Comparison of ENCODE assay signal across 29 cellular contexts in the genomic region with DNA sequence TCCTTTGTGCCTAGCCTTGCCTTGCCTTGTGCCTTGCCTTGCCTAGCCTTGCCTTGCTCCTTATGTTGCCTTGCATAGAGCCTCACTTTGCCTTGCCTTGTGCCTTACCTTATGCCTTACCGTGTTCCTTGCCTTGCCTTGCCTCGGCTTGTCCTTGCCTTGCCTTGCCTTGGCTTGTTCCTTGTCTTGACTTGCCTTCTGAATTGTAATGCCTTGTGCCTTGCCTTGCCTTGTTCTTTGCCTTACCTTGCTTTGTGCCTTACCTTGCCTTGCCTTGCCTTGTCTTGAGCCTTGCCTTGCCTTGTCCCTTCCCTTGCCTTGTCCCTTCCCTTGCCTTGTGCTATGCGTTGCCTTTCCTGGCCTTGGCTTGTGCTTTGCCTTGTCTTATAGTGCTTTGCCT.
"Had no signal": no experiment of that assay in that cellular context is flagged by ENCODE, and none has a peak within 500 bp of the region (broad histone marks: within the 10 kb centered on the region; RNA-seq: fewer than 3 reads in every experiment).

No MANE protein-coding gene starts in this region.

- H3K9me3 Mint-ChIP-seq: memory B cell; neural crest cell; stimulated activated naive CD8-positive, alpha-beta T cell treated with anti-CD3 and anti-CD28 coated beads, Interleukin-15, amount 100 ng/mL, for 72 hours had no signal

- H3K27ac Mint-ChIP-seq: immature natural killer cell; memory B cell; naive thymus-derived CD8-positive, alpha-beta T cell; nephron; stimulated activated memory B cell treated with anti-CD40 and anti-IgM and Interleukin-4, amounts not matched to agents 10 μg/mL and 1 μg/mL and 100 μg/mL, for 72 hours; stimulated activated naive CD8-positive, alpha-beta T cell treated with anti-CD3 and anti-CD28 coated beads, Interleukin-15, amount 100 ng/mL, for 72 hours had no signal

- H3K27me3 ChIP-seq: neutrophil, right atrium auricular region, right lobe of liver, testis, thyroid gland, transverse colon, upper lobe of left lung, vagina had no signal

- H3K4me3 Mint-ChIP-seq: immature natural killer cell; memory B cell; naive thymus-derived CD8-positive, alpha-beta T cell; nephron; neural crest cell; stimulated activated memory B cell treated with anti-CD40 and anti-IgM and Interleukin-4, amounts not matched to agents 10 μg/mL and 1 μg/mL and 100 μg/mL, for 72 hours; stimulated activated naive CD8-positive, alpha-beta T cell treated with anti-CD3 and anti-CD28 coated beads, Interleukin-15, amount 100 ng/mL, for 72 hours had no signal

- DNase-seq: hippocampal formation; immature natural killer cell; left ventricle myocardium inferior; naive thymus-derived CD8-positive, alpha-beta T cell; occipital lobe; psoas muscle; right lobe of liver; stimulated activated CD4-positive, alpha-beta T cell treated with anti-CD3 and anti-CD28 coated beads, Interleukin-1b, Interleukin-23, amount 100 ng/mL, for 48 hours; stimulated activated CD4-positive, alpha-beta T cell treated with anti-CD3 and anti-CD28 coated beads, Interleukin-2, amount 100 ng/mL, for 48 hours; stimulated activated CD4-positive, alpha-beta T cell treated with anti-CD3 and anti-CD28 coated beads, Interleukin-4, amount 100 ng/mL, for 4 hours; stimulated activated CD8-positive, alpha-beta memory T cell treated with anti-CD3 and anti-CD28 coated beads, Interleukin-4, amount 100 ng/mL, for 48 hours; stimulated activated naive CD4-positive, alpha-beta T cell treated with Interleukin-2 at 50 U/mL for 16 hours; stimulated activated naive CD8-positive, alpha-beta T cell treated with anti-CD3 and anti-CD28 coated beads, Interleukin-15, amount 100 ng/mL, for 72 hours; substantia nigra; testis; thyroid gland; transverse colon; upper lobe of left lung had no signal

- H3K27ac ChIP-seq: left ventricle myocardium inferior, neutrophil, parathyroid adenoma, psoas muscle, right atrium auricular region, right lobe of liver, testis, thyroid gland, transverse colon, upper lobe of left lung, vagina had no signal

- H3K36me3 Mint-ChIP-seq: immature natural killer cell; memory B cell; naive thymus-derived CD8-positive, alpha-beta T cell; stimulated activated memory B cell treated with anti-CD40 and anti-IgM and Interleukin-4, amounts not matched to agents 10 μg/mL and 1 μg/mL and 100 μg/mL, for 72 hours had no signal

- H3K4me2 ChIP-seq: smooth muscle cell had no signal

- H3K79me2 ChIP-seq: parathyroid adenoma had no signal

- H3K9me3 ChIP-seq: left ventricle myocardium inferior, neutrophil, psoas muscle, right atrium auricular region, right lobe of liver, testis, thyroid gland, transverse colon, upper lobe of left lung, vagina had no signal

- H3K4me3 ChIP-seq: left ventricle myocardium inferior, lung, psoas muscle, right atrium auricular region, right lobe of liver, smooth muscle cell, testis, thyroid gland, transverse colon, upper lobe of left lung, vagina had no signal

- FAIRE-seq: islet of Langerhans had no signal

- H3K27me3 Mint-ChIP-seq: stimulated activated memory B cell treated with anti-CD40 and anti-IgM and Interleukin-4, amounts not matched to agents 10 μg/mL and 1 μg/mL and 100 μg/mL, for 72 hours; stimulated activated naive CD8-positive, alpha-beta T cell treated with anti-CD3 and anti-CD28 coated beads, Interleukin-15, amount 100 ng/mL, for 72 hours had no signal

- H3K4me1 ChIP-seq: left ventricle myocardium inferior, parathyroid adenoma, psoas muscle, right atrium auricular region, right lobe of liver, testis, thyroid gland, transverse colon, upper lobe of left lung, vagina had no signal

- H2AFZ ChIP-seq: parathyroid adenoma had no signal

- ATAC-seq: naive thymus-derived CD8-positive, alpha-beta T cell; psoas muscle; right lobe of liver; stimulated activated memory B cell treated with anti-CD40 and anti-IgM and Interleukin-4, amounts not matched to agents 10 μg/mL and 1 μg/mL and 100 μg/mL, for 72 hours; stimulated activated naive CD8-positive, alpha-beta T cell treated with anti-CD3 and anti-CD28 coated beads, Interleukin-15, amount 100 ng/mL, for 72 hours had no signal

- H3K36me3 ChIP-seq: left ventricle myocardium inferior, neutrophil, right atrium auricular region, right lobe of liver, thyroid gland, transverse colon, upper lobe of left lung, vagina had no signal

- H3K9ac ChIP-seq: parathyroid adenoma had no signal

- H3K4me1 Mint-ChIP-seq: immature natural killer cell; memory B cell; naive thymus-derived CD8-positive, alpha-beta T cell; nephron; neural crest cell; stimulated activated memory B cell treated with anti-CD40 and anti-IgM and Interleukin-4, amounts not matched to agents 10 μg/mL and 1 μg/mL and 100 μg/mL, for 72 hours; stimulated activated naive CD8-positive, alpha-beta T cell treated with anti-CD3 and anti-CD28 coated beads, Interleukin-15, amount 100 ng/mL, for 72 hours had no signal
